In the genomic region with DNA sequence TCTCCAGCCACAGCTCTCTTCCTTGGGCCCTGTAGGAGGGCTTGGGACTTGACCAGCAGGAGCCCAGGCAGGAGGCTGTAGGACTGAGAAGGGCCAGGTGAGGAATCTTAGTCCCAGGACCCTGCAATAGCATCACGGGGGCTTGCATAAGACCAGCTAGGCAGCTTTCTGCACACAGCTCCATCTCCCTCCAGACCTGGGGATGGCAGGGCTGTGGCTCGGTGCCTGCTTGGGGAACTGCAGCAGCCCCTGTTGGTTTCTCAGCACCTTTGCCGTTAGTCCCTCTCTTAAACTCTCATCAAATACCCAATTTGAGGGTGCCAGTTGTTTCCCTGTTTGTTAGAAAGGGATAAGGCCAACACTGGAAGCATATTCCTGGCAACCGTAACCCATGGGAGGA, we compare ENCODE assay signal across 25 cellular contexts. TPM values are rescaled to one million over a fixed set of nuclear protein-coding genes. Genes with fewer than 3 reads are reported as not detected.
"Had no signal": no experiment of that assay in that cellular context is flagged by ENCODE, and none has a peak within 500 bp of the region (broad histone marks: within the 10 kb centered on the region; RNA-seq: fewer than 3 reads in every experiment).

No MANE protein-coding gene starts in this region.

- DNase-seq: activated CD4-positive, alpha-beta T cell treated with anti-CD3 and anti-CD28 coated beads, Interleukin-2, amount 10 ng/mL, durations not matched to agents 7 days and 5 days; activated CD4-positive, CD25-positive, alpha-beta regulatory T cell treated with anti-CD3 and anti-CD28 coated beads, Interleukin-2, amount 50 U/mL, for 72 hours; activated CD8-positive, alpha-beta T cell treated with anti-CD3 and anti-CD28 coated beads for 36 hours; activated gamma-delta T cell treated with Interleukin-2 at 50 U/mL for 16 hours; activated naive CD4-positive, alpha-beta T cell treated with anti-CD3 and anti-CD28 coated beads, Interleukin-2, amount 50 U/mL, for 16 hours; activated T-cell treated with anti-CD3 and anti-CD28 coated beads, Interleukin-2, amount 50 U/mL, for 4 hours; amniotic stem cell; caudate nucleus; foreskin keratinocyte; left colon; naive thymus-derived CD8-positive, alpha-beta T cell; stimulated activated CD4-positive, alpha-beta T cell treated with anti-CD3 and anti-CD28 coated beads, Interleukin-4, amount 100 ng/mL, for 24 hours; stimulated activated naive CD8-positive, alpha-beta T cell treated with anti-CD3 and anti-CD28 coated beads, Interleukin-15, amount 100 ng/mL, for 72 hours; SW 1271; T-helper 9 cell; thyroid gland; upper lobe of left lung had no signal

- H3K4me3 ChIP-seq: esophagus muscularis mucosa, ovary, skin epidermis, thyroid gland, upper lobe of left lung had no signal

- H3K36me3 ChIP-seq: esophagus muscularis mucosa, ovary, thyroid gland, upper lobe of left lung had no signal

- H3K27ac ChIP-seq: esophagus muscularis mucosa, foreskin keratinocyte, ovary, skin epidermis, thyroid gland, upper lobe of left lung, VCaP had no signal

- H3K4me1 ChIP-seq: esophagus muscularis mucosa, foreskin keratinocyte, thyroid gland had no signal

- H3K27me3 ChIP-seq: foreskin keratinocyte, ovary, thyroid gland, upper lobe of left lung had no signal

- H3K9me3 ChIP-seq: esophagus muscularis mucosa, ovary, thyroid gland, upper lobe of left lung had no signal

RNA-seq across cellular contexts. Expression of a gene that starts 14.3 kb away (rescaled TPM):
- total RNA-seq: activated CD4-positive, alpha-beta T cell treated with anti-CD3 and anti-CD28 coated beads, Interleukin-2, amount 10 ng/mL, durations not matched to agents 7 days and 5 days; activated CD8-positive, alpha-beta T cell treated with anti-CD3 and anti-CD28 coated beads for 36 hours; activated T-cell treated with anti-CD3 and anti-CD28 coated beads, Interleukin-2, amount 50 U/mL, for 4 hours; activated T-helper 17 cell treated with anti-CD3 and anti-CD28 coated beads, Interleukin-2, amount 50 U/mL, for 72 hours; foreskin keratinocyte; glomerular endothelial cell; naive thymus-derived CD8-positive, alpha-beta T cell; renal cortical epithelial cell had no signal
- polyA plus RNA-seq: foreskin keratinocyte; keratinocyte; naive thymus-derived CD8-positive, alpha-beta T cell had no signal
